Comparison of ENCODE assay signal across 34 cellular contexts in genomic region chr5:86011937-86012336, GRCh38.
DNase-seq lines count a peak whose midpoint lies in the region; ATAC-seq, FAIRE-seq and TF ChIP-seq lines count a peak whose summit lies in the region.
"Had no signal": no experiment of that assay in that cellular context is flagged by ENCODE, and none has a peak within 500 bp of the region (broad histone marks: within the 10 kb centered on the region; RNA-seq: fewer than 3 reads in every experiment).

No MANE protein-coding gene starts in this region.

- no TSS peak for BruUV-seq in HepG2 (replicated peaks; lab: Mats Ljungman, UMichigan)
- no TSS peak for BruUV-seq in IMR-90 (replicated peaks; lab: Mats Ljungman, UMichigan)
- BruUV-seq in K562 (replicated peaks; lab: Mats Ljungman, UMichigan), result no TSS peak

- H3K4me1 ChIP-seq in HepG2 (ENCODE audit: insufficient read depth, low read length) (no peaks in the 10 kb centered on the region), right lobe of liver (no peaks in the 10 kb centered on the region), A549 (no peaks in the 10 kb centered on the region), IMR-90 (ENCODE audit: control insufficient read depth, insufficient read depth, low read length) (no peaks in the 10 kb centered on the region), K562 (replicated peaks in 1 of 2; ENCODE audit: control insufficient read depth in 2 of 2, insufficient read depth in 2 of 2, low read length in 2 of 2) (no peaks in the 10 kb centered on the region)
- H3K4me1 ChIP-seq: BE2C; BLaER1; BLaER1 treated with 17β-estradiol and CSF1 and Interleukin-3, amounts not matched to agents 10 nM and 100 nM; Caco-2 had no signal

- H2BK15ac ChIP-seq in IMR-90 (ENCODE audit: low read depth, low read length), result no peak overlapping the region

- in situ Hi-C loops in HepG2 (cut with HindIII; ENCODE audit: extremely low pct_ligation_motif_present, low pct_unique_long_range_greater_than_20kb) (no loop called here), IMR-90 (cut with MboI; ENCODE audit: low sequenced_read_pairs) (no loop called here), K562 (cut with MboI) (no loop called here)

- no peak overlapping the region for H3K18ac ChIP-seq in IMR-90 (ENCODE audit: low read depth, low read length)

- FAIRE-seq in HepG2 (lab: Jason Lieb, UNC), result no peak
- FAIRE-seq in A549 (lab: Jason Lieb, UNC), result no peak
- FAIRE-seq in K562 (lab: Jason Lieb, UNC), result no peak
- FAIRE-seq: A204.1, D721Med had no signal

- no peak overlapping the region for H3K4me2 ChIP-seq in HepG2 (ENCODE audit: low read depth, low read length)
- no peak overlapping the region for H3K4me2 ChIP-seq in A549
- H3K4me2 ChIP-seq in IMR-90 (ENCODE audit: low read depth, low read length), result no peak overlapping the region
- no peak overlapping the region for H3K4me2 ChIP-seq in K562 (ENCODE audit: insufficient read depth, low read length)
- H3K4me2 ChIP-seq: BLaER1; BLaER1 treated with 17β-estradiol and CSF1 and Interleukin-3, amounts not matched to agents 10 nM and 100 nM had no signal

- CTCF ChIA-PET in HepG2 (lab: Yijun Ruan, JAX; ENCODE audit: low intra/inter-chr PET ratio, low total read pairs), result no interaction called here
- CTCF ChIA-PET in A549 (lab: Yijun Ruan, JAX), result no interaction called here
- CTCF ChIA-PET in IMR-90 (lab: Yijun Ruan, JAX), result no interaction called here
- CTCF ChIA-PET in K562 (lab: Yijun Ruan, JAX; ENCODE audit: low intra/inter-chr PET ratio), result no interaction called here

- H3K79me1 ChIP-seq in IMR-90 (ENCODE audit: low read depth in 1 of 2, low read length in 2 of 2), result no peaks in the 10 kb centered on the region

- no peak for DNase-seq in HepG2 (ENCODE audit: low spot score)
- DNase-seq in right lobe of liver, result no peak
- DNase-seq in A549 (ENCODE audit: low read depth in 1 of 2, low spot score in 1 of 2), result no peak
- DNase-seq in IMR-90, result no peak
- DNase-seq in K562 (ENCODE audit: extremely low read depth in 1 of 4, low spot score in 3 of 4), result no peak
- DNase-seq in NCI-H524 treated with DMSO at 0.1 percent for 48 hours (lab: John Stamatoyannopoulos, UW), result no peak
- no peak for DNase-seq in NCI-H526 treated with DMSO at 0.1 percent for 48 hours (lab: John Stamatoyannopoulos, UW)
- DNase-seq in HuH-7.5 (ENCODE audit: low spot score), result no peak
- DNase-seq: 8988T; ACHN; AML-193; BE2C; C1 segment of cervical spinal cord; Caco-2; Calu3; CD4-positive, alpha-beta memory T cell; CD4-positive, alpha-beta T cell; CD4-positive, CD25-positive, alpha-beta regulatory T cell; CD8-positive, alpha-beta memory T cell; CD8-positive, alpha-beta T cell; COR-L47; DMS 273 treated with DMSO at 0.1 percent for 48 hours; DMS153; DMS53; DMS79; DMS79 treated with DMSO at 0.1 percent for 48 hours; DND-41; EL had no signal

- intact Hi-C loops in HepG2 (cut with micrococcal nuclease; ENCODE audit: unreplicated experiment), result no loop called here
- intact Hi-C loops in right lobe of liver (cut with DNase I), result no loop called here
- intact Hi-C loops in IMR-90 (cut with micrococcal nuclease), result loop anchor here (5.0 kb wide), 1 partner anchor 1955 kb away; no protein-coding TSS in a partner anchor
- intact Hi-C loops in K562 (cut with micrococcal nuclease), result no loop called here

- POLR2A ChIA-PET in HepG2 (lab: Yijun Ruan, JAX) (no interaction called here), A549 (lab: Yijun Ruan, JAX) (no interaction called here), IMR-90 (lab: Charles Lee; ENCODE audit: unreplicated experiment) (no interaction called here), K562 (lab: Yijun Ruan, JAX) (no interaction called here)

- no peaks in the 10 kb centered on the region for H3K9me1 ChIP-seq in IMR-90 (ENCODE audit: insufficient read depth, low read length)
- H3K9me1 ChIP-seq in K562 (ENCODE audit: control insufficient read depth, insufficient read depth, low read length), result no peaks in the 10 kb centered on the region

- H3K9ac ChIP-seq in HepG2 (ENCODE audit: insufficient read depth, low read depth, low read length) (no peak overlapping the region), IMR-90 (ENCODE audit: low read depth, low read length) (no peak overlapping the region), K562 (ENCODE audit: insufficient read depth in 1 of 2, low read depth in 2 of 2, low read length in 2 of 2) (no peak overlapping the region)
- H3K9ac ChIP-seq: BLaER1; BLaER1 treated with 17β-estradiol and CSF1 and Interleukin-3, amounts not matched to agents 10 nM and 100 nM had no signal

- H3K79me2 ChIP-seq in HepG2 (ENCODE audit: insufficient read depth, low read length) (no peaks in the 10 kb centered on the region), K562 (ENCODE audit: control insufficient read depth, insufficient read depth, low read length) (no peaks in the 10 kb centered on the region)

- no peak overlapping the region for H3K27ac ChIP-seq in HepG2 (ENCODE audit: extremely low read length, insufficient read depth, low read length)
- no peak overlapping the region for H3K27ac ChIP-seq in right lobe of liver
- no peak overlapping the region for H3K27ac ChIP-seq in A549
- no peak overlapping the region for H3K27ac ChIP-seq in IMR-90 (ENCODE audit: insufficient read depth, low read length)
- H3K27ac ChIP-seq in K562 (ENCODE audit: extremely low read depth, low read depth, low read length), result no peak overlapping the region
- H3K27ac ChIP-seq: 22Rv1; BLaER1; BLaER1 treated with 17β-estradiol and CSF1 and Interleukin-3, amounts not matched to agents 10 nM and 100 nM; C4-2B had no signal

- no peak overlapping the region for H3K4me3 ChIP-seq in HepG2 (replicated peaks in 1 of 3; ENCODE audit: insufficient read depth in 1 of 3, low read depth in 2 of 3, low read length in 3 of 3)
- no peak overlapping the region for H3K4me3 ChIP-seq in right lobe of liver
- H3K4me3 ChIP-seq in A549, result no peak overlapping the region
- H3K4me3 ChIP-seq in IMR-90 (ENCODE audit: insufficient read depth, low read depth, low read length), result no peak overlapping the region
- no peak overlapping the region for H3K4me3 ChIP-seq in K562
- H3K4me3 ChIP-seq: BLaER1; BLaER1 treated with 17β-estradiol and CSF1 and Interleukin-3, amounts not matched to agents 10 nM and 100 nM had no signal

- H3K4ac ChIP-seq in IMR-90 (ENCODE audit: low read depth, low read length), result no peak overlapping the region

- H3K56ac ChIP-seq in IMR-90 (ENCODE audit: extremely low read depth, insufficient read depth, low read length), result no peak overlapping the region

- WGBS in HepG2 (ENCODE audit: low lambda C conversion rate), result 96% methylated on average over 1 of the region's 1 CpG
- 91% methylated on average over 1 of the region's 1 CpG for WGBS in right lobe of liver (ENCODE audit: insufficient coverage, low coverage, low lambda C conversion rate, missing lambda C conversion rate)
- 90% methylated on average over 1 of the region's 1 CpG for WGBS in A549 (ENCODE audit: missing lambda C conversion rate)
- no CpG with 5 or more reads among the region's 1 CpG for whole genome bisulfite sequencing in IMR-90 (ENCODE audit: extremely low coverage in 2 of 2, insufficient read length in 1 of 2), 2 experiments
- 32% methylated on average over 1 of the region's 1 CpG for WGBS in K562 (ENCODE audit: insufficient coverage, low coverage, missing lambda C conversion rate)

- no peak overlapping the region for H2BK5ac ChIP-seq in IMR-90 (ENCODE audit: low read depth, low read length, poor library complexity, severe bottlenecking)

- H2AFZ ChIP-seq in HepG2 (ENCODE audit: low read length), result no peak overlapping the region
- no peak overlapping the region for H2AFZ ChIP-seq in IMR-90 (replicated peaks; ENCODE audit: low read length, poor library complexity)
- H2AFZ ChIP-seq in K562 (ENCODE audit: low read depth, low read length), result no peak overlapping the region

- H2AK9ac ChIP-seq in IMR-90 (replicated peaks; ENCODE audit: low read depth, low read length, poor library complexity), result no peak overlapping the region

- 0 out of 2 replicates have a peak, but pooled peaks cover 9% of the 10 kb centered on the region for H3K9me3 ChIP-seq in HepG2 (ENCODE audit: low read length)
- H3K9me3 ChIP-seq in right lobe of liver, result no peaks in the 10 kb centered on the region
- peaks cover 6% of the 10 kb centered on the region; the same call in 1 of the 3 replicates for H3K9me3 ChIP-seq in A549
- H3K9me3 ChIP-seq in IMR-90 (ENCODE audit: control insufficient read depth, insufficient read depth, low read length), result peaks cover 16% of the 10 kb centered on the region
- no peaks in the 10 kb centered on the region for H3K9me3 ChIP-seq in K562 (replicated peaks; ENCODE audit: control insufficient read depth, insufficient read depth, low read depth, low read length)
- H3K9me3 ChIP-seq: BE2C, Caco-2 had no signal

- TF ChIP-seq EP300 in HepG2 (IDR thresholded peaks at IDR 0.05; ENCODE audit: low read depth in 2 of 2, low read length in 2 of 2) (no peak), HepG2 (CRISPR knock-in tag; IDR thresholded peaks at IDR 0.05; ENCODE audit: borderline replicate concordance) (no peak), A549 (IDR thresholded peaks at IDR 0.05) (no peak), K562 (IDR thresholded peaks at IDR 0.05; ENCODE audit: low read length) (no peak)

- no peaks in the 10 kb centered on the region for H3K27me3 ChIP-seq in HepG2 (ENCODE audit: control insufficient read depth in 1 of 2, insufficient read depth in 2 of 2, low read length in 2 of 2)
- H3K27me3 ChIP-seq in right lobe of liver, result no peaks in the 10 kb centered on the region
- no peaks in the 10 kb centered on the region for H3K27me3 ChIP-seq in IMR-90 (ENCODE audit: control insufficient read depth, insufficient read depth, low read length)
- no peaks in the 10 kb centered on the region for H3K27me3 ChIP-seq in K562 (ENCODE audit: control insufficient read depth in 2 of 2, insufficient read depth in 2 of 2, low read length in 2 of 2)
- H3K27me3 ChIP-seq: BE2C; BLaER1; BLaER1 treated with 17β-estradiol and CSF1 and Interleukin-3, amounts not matched to agents 10 nM and 100 nM had no signal

- no peak overlapping the region for H2BK120ac ChIP-seq in IMR-90 (ENCODE audit: low read depth, low read length)

- H2AK5ac ChIP-seq in IMR-90 (ENCODE audit: low read depth, low read length), result no peak overlapping the region

- no peaks in the 10 kb centered on the region for H3K36me3 ChIP-seq in HepG2 (replicated peaks in 1 of 2; ENCODE audit: control insufficient read depth in 1 of 2, insufficient read depth in 2 of 2, low read length in 2 of 2)
- H3K36me3 ChIP-seq in right lobe of liver, result no peaks in the 10 kb centered on the region
- H3K36me3 ChIP-seq in IMR-90 (ENCODE audit: control insufficient read depth, insufficient read depth, low read length), result no peaks in the 10 kb centered on the region
- no peaks in the 10 kb centered on the region for H3K36me3 ChIP-seq in K562 (ENCODE audit: control insufficient read depth, insufficient read depth, low read length)
- H3K36me3 ChIP-seq: BE2C; BLaER1; BLaER1 treated with 17β-estradiol and CSF1 and Interleukin-3, amounts not matched to agents 10 nM and 100 nM had no signal

- ATAC-seq in HepG2, result no peak
- ATAC-seq in right lobe of liver, result no peak
- no peak for ATAC-seq in A549
- no peak for ATAC-seq in IMR-90 (ENCODE audit: low read depth)
- ATAC-seq in K562, result no peak
- ATAC-seq: CD8-positive, alpha-beta T cell had no signal

- no peak overlapping the region for H4K8ac ChIP-seq in IMR-90 (ENCODE audit: low read depth in 2 of 2, low read length in 2 of 2)

- no peaks in the 10 kb centered on the region for H4K20me1 ChIP-seq in HepG2 (ENCODE audit: insufficient read depth, low read length)
- H4K20me1 ChIP-seq in IMR-90 (ENCODE audit: insufficient read depth, low read length), result no peaks in the 10 kb centered on the region
- H4K20me1 ChIP-seq in K562 (replicated peaks; ENCODE audit: control insufficient read depth, insufficient read depth, low read length), result no peaks in the 10 kb centered on the region
- H4K20me1 ChIP-seq: BLaER1; BLaER1 treated with 17β-estradiol and CSF1 and Interleukin-3, amounts not matched to agents 10 nM and 100 nM had no signal

- no peak overlapping the region for H4K91ac ChIP-seq in IMR-90 (ENCODE audit: insufficient read depth, low read depth, low read length)

- dilution Hi-C loops in IMR-90 (cut with HindIII; ENCODE audit: low sequenced_read_pairs, unreplicated experiment), result no loop called here

- H3K23ac ChIP-seq in IMR-90 (ENCODE audit: low read depth, low read length), result no peak overlapping the region

- TF ChIP-seq CTCF in HepG2 (CRISPR knock-in tag; IDR thresholded peaks at IDR 0.05) (no peak), right lobe of liver (IDR thresholded peaks at IDR 0.05) (no peak), A549 (IDR thresholded peaks at IDR 0.05) (no peak), IMR-90 (conservative IDR thresholded peaks at IDR 0.05; ENCODE audit: low read depth, low read length) (no peak), K562 (IDR thresholded peaks at IDR 0.05 in 2 of 3, conservative IDR thresholded peaks at IDR 0.05 in 1 of 3; ENCODE audit: insufficient read depth in 2 of 3, low read depth in 1 of 3, low read length in 3 of 3) (no peak)

- H2BK20ac ChIP-seq in IMR-90 (ENCODE audit: low read depth, low read length), result no peak overlapping the region

- no peak overlapping the region for H3K14ac ChIP-seq in IMR-90 (replicated peaks; ENCODE audit: low read depth, low read length)

- TF ChIP-seq RAD21 in HepG2 (CRISPR knock-in tag; IDR thresholded peaks at IDR 0.05), result no peak
- no peak for TF ChIP-seq RAD21 in A549 (conservative IDR thresholded peaks at IDR 0.05 in 1 of 2, IDR thresholded peaks at IDR 0.05 in 1 of 2)
- TF ChIP-seq RAD21 in IMR-90 (IDR thresholded peaks at IDR 0.05; ENCODE audit: low read length), result no peak
- no peak for TF ChIP-seq RAD21 in K562 (CRISPR knock-in tag; conservative IDR thresholded peaks at IDR 0.05 in 1 of 2, IDR thresholded peaks at IDR 0.05 in 1 of 2)

- TF ChIP-seq POLR2A in HepG2 (IDR thresholded peaks at IDR 0.05; ENCODE audit: insufficient read depth in 1 of 2, low read depth in 2 of 2, low read length in 2 of 2), result no peak
- no peak for TF ChIP-seq POLR2A in right lobe of liver (IDR thresholded peaks at IDR 0.05)
- TF ChIP-seq POLR2A in A549 (IDR thresholded peaks at IDR 0.05; ENCODE audit: low read length), result no peak
- no peak for TF ChIP-seq POLR2A in IMR-90 (IDR thresholded peaks at IDR 0.05; ENCODE audit: low read depth, low read length)
- no peak for TF ChIP-seq POLR2A in K562 (conservative IDR thresholded peaks at IDR 0.05)

- H4K5ac ChIP-seq in IMR-90 (ENCODE audit: low read depth, low read length), result no peak overlapping the region

Comparison
In these comparisons a context has a peak if more than half of its experiments do, and no peak if none do; other contexts are left out.
1. Of the 241 proteins assayed by ChIP-seq in both HepG2 and K562: peak only in HepG2: MAFF and MAFK; only in K562: none; in both: none; in neither: 239.